In the genomic region with DNA sequence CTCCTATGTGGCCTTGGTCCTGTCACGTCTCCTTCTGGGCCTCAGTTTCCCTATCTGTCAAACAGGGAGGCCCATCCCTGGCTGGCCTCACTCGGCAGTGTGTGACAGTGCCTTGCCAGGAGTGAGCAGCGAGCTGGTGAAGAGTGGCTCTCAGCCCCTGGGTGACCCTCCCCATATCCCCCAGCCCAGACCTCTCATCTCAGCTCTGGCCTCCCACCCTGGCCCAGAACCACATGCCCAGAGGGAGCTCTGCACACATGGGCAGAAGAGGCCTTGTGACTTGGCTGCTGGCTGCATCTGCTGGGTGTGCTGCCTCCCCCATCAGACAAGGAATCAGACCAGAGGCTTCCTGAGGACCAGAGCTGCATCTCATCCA, we compare ENCODE assay signal across 21 cellular contexts. TPM values are rescaled to one million over a fixed set of nuclear protein-coding genes. Genes with fewer than 3 reads are reported as not detected.
DNase-seq lines count a peak whose midpoint lies in the region; ATAC-seq and TF ChIP-seq lines count a peak whose summit lies in the region.
"Had no signal": no experiment of that assay in that cellular context is flagged by ENCODE, and none has a peak within 500 bp of the region (broad histone marks: within the 10 kb centered on the region; RNA-seq: fewer than 3 reads in every experiment).

No MANE protein-coding gene starts in this region.

- in situ Hi-C loops in Panc1 (cut with HindIII; ENCODE audit: low pct_unique_long_range_greater_than_20kb, low sequenced_read_pairs), result no loop called here

- peaks cover 37% of the 10 kb centered on the region for H3K4me1 Mint-ChIP-seq in activated naive CD4-positive, alpha-beta T cell treated with anti-CD3 and anti-CD28 coated beads for 36 hours (ENCODE audit: low read depth)
- H3K4me1 Mint-ChIP-seq in type B pancreatic cell (ENCODE audit: unreplicated experiment), result peaks cover 7% of the 10 kb centered on the region

- H2BK12ac ChIP-seq in mesenchymal stem cell (ENCODE audit: low read length in 2 of 2), result no peak overlapping the region

- no peak for TF ChIP-seq CTCF in Panc1 (IDR thresholded peaks at IDR 0.05)
- TF ChIP-seq CTCF in type B pancreatic cell (conservative IDR thresholded peaks at IDR 0.05), result no peak
- TF ChIP-seq CTCF in colonic mucosa (IDR thresholded peaks at IDR 0.05), result no peak

- peak; percentile 3 for DNase-seq in activated naive CD4-positive, alpha-beta T cell treated with anti-CD3 and anti-CD28 coated beads for 36 hours
- DNase-seq in activated naive CD4-positive, alpha-beta T cell (lab: John Stamatoyannopoulos, UW), result no peak
- DNase-seq in Panc1 (ENCODE audit: low read depth, low spot score) (no peak), mesenchymal stem cell (no peak), type B pancreatic cell (ENCODE audit: extremely low spot score, unreplicated experiment) (peak; percentile 53), colonic mucosa (no peak), NOMO-1 treated with DMSO at 0.1 percent for 48 hours (lab: John Stamatoyannopoulos, UW; ENCODE audit: unreplicated experiment) (no peak)
- DNase-seq: 8988T; CD8-positive, alpha-beta memory T cell; DMS79 treated with DMSO at 0.1 percent for 48 hours; KBM-7; MV-4-11; NCI-H1694 treated with DMSO at 0.1 percent for 48 hours; NCI-H748 treated with DMSO at 0.1 percent for 48 hours; NK-92 treated with Interleukin-12 subunit alpha and Interleukin-12 subunit beta, amount 100 ng/mL, for 24 hours; SHP77 treated with DMSO at 0.1 percent for 48 hours; SK-N-SH had no signal

- CTCF ChIA-PET in activated naive CD4-positive, alpha-beta T cell treated with anti-CD3 and anti-CD28 coated beads for 36 hours (lab: Charles Lee), result no interaction called here
- CTCF ChIA-PET in Panc1 (lab: Charles Lee), result no interaction called here

- no peak overlapping the region for H3K18ac ChIP-seq in mesenchymal stem cell (ENCODE audit: low read depth in 1 of 2, low read length in 2 of 2)

- intact Hi-C loops in activated naive CD4-positive, alpha-beta T cell treated with anti-CD3 and anti-CD28 coated beads for 36 hours (cut with micrococcal nuclease), result no loop called here
- intact Hi-C loops in Panc1 (cut with micrococcal nuclease; ENCODE audit: unreplicated experiment), result no loop called here
- intact Hi-C loops in colonic mucosa (cut with DNase I), result no loop called here

- H3K36me3 ChIP-seq in Panc1 (ENCODE audit: control insufficient read depth, insufficient read depth, low read length) (no peaks in the 10 kb centered on the region), mesenchymal stem cell (ENCODE audit: control insufficient read depth in 1 of 2, insufficient read depth in 2 of 2, low read depth in 1 of 2, low read length in 2 of 2) (no peaks in the 10 kb centered on the region), colonic mucosa (no peaks in the 10 kb centered on the region)
- H3K36me3 ChIP-seq: HAP-1 had no signal

- H3K4me3 ChIP-seq in Panc1 (ENCODE audit: low read depth in 2 of 2, low read length in 2 of 2) (no peak overlapping the region), mesenchymal stem cell (ENCODE audit: insufficient read depth in 1 of 2, low read depth in 1 of 2, low read length in 2 of 2) (no peak overlapping the region), colonic mucosa (no peak overlapping the region)
- H3K4me3 ChIP-seq: HAP-1 had no signal

- no peak overlapping the region for H3K23ac ChIP-seq in mesenchymal stem cell (ENCODE audit: low read length in 2 of 2)

- H2AK5ac ChIP-seq in mesenchymal stem cell (ENCODE audit: low read length, severe bottlenecking), result peak overlapping the region; percentile 96

- no peak overlapping the region for H3K4me3 Mint-ChIP-seq in activated naive CD4-positive, alpha-beta T cell treated with anti-CD3 and anti-CD28 coated beads for 36 hours
- H3K4me3 Mint-ChIP-seq in type B pancreatic cell, result no peak overlapping the region
- H3K4me3 Mint-ChIP-seq: CD8-positive, alpha-beta memory T cell had no signal

- no peak overlapping the region for H3K27ac Mint-ChIP-seq in activated naive CD4-positive, alpha-beta T cell treated with anti-CD3 and anti-CD28 coated beads for 36 hours
- no peak overlapping the region for H3K27ac Mint-ChIP-seq in type B pancreatic cell

- no TSS peak for BruUV-seq in Panc1 (replicated peaks; lab: Mats Ljungman, UMichigan)

- WGBS in mesenchymal stem cell, result 98% methylated on average over 3 of the region's 3 CpGs

- no peak overlapping the region for H3K4me2 ChIP-seq in mesenchymal stem cell (ENCODE audit: low read length, poor library complexity, severe bottlenecking)
- H3K4me2 ChIP-seq: SK-N-SH had no signal

- H3K36me3 Mint-ChIP-seq in activated naive CD4-positive, alpha-beta T cell treated with anti-CD3 and anti-CD28 coated beads for 36 hours (ENCODE audit: low read depth), result peaks cover 2% of the 10 kb centered on the region
- no peaks in the 10 kb centered on the region for H3K36me3 Mint-ChIP-seq in type B pancreatic cell

- no peaks in the 10 kb centered on the region for H3K79me1 ChIP-seq in mesenchymal stem cell (replicated peaks; ENCODE audit: low read length, poor library complexity, severe bottlenecking)

- H3K27ac ChIP-seq in Panc1 (ENCODE audit: low read length), result peak overlapping the region; percentile 89
- H3K27ac ChIP-seq in mesenchymal stem cell (ENCODE audit: low read length, poor library complexity, severe bottlenecking), result no peak overlapping the region
- no peak overlapping the region for H3K27ac ChIP-seq in colonic mucosa

- H4K91ac ChIP-seq in mesenchymal stem cell (ENCODE audit: low read length), result no peak overlapping the region

- POLR2A ChIA-PET in Panc1 (lab: Charles Lee), result interaction anchor here (0.6 to 0.7 kb wide), 2 partner anchors 13 to 602 kb away, joined by 3 read pairs; no protein-coding TSS in a partner anchor

- ATAC-seq in Panc1 (no peak), GM19351 (IDR thresholded peaks at IDR 0.05; ENCODE audit: unreplicated experiment) (no peak)

- peaks cover 32% of the 10 kb centered on the region for H3K4me1 ChIP-seq in Panc1 (ENCODE audit: control insufficient read depth, insufficient read depth, low read length)
- H3K4me1 ChIP-seq in mesenchymal stem cell (ENCODE audit: control insufficient read depth, insufficient read depth, low read depth, low read length), result peaks cover 23% of the 10 kb centered on the region
- no peaks in the 10 kb centered on the region for H3K4me1 ChIP-seq in colonic mucosa
- H3K4me1 ChIP-seq: HAP-1 had no signal

- H3K9ac ChIP-seq in mesenchymal stem cell (ENCODE audit: low read length) (no peak overlapping the region), colonic mucosa (ENCODE audit: low read depth in 2 of 2, low read length in 2 of 2) (no peak overlapping the region)
- H3K9ac ChIP-seq: SK-N-SH had no signal

- H2BK15ac ChIP-seq in mesenchymal stem cell (ENCODE audit: low read depth, poor library complexity, severe bottlenecking), result no peak overlapping the region

- no peaks in the 10 kb centered on the region for H3K27me3 Mint-ChIP-seq in activated naive CD4-positive, alpha-beta T cell treated with anti-CD3 and anti-CD28 coated beads for 36 hours (ENCODE audit: low read depth)
- H3K27me3 Mint-ChIP-seq in type B pancreatic cell, result peaks cover 5% of the 10 kb centered on the region

- H3K27me3 ChIP-seq in Panc1 (ENCODE audit: control insufficient read depth, insufficient read depth, low read length) (no peaks in the 10 kb centered on the region), mesenchymal stem cell (ENCODE audit: control insufficient read depth in 1 of 2, insufficient read depth in 1 of 2, low read length in 2 of 2) (peaks cover 0 to 29% of the 10 kb centered on the region in 2 experiments), colonic mucosa (no peaks in the 10 kb centered on the region)

- H3K9me3 ChIP-seq in Panc1 (ENCODE audit: control insufficient read depth, insufficient read depth, low read depth, low read length) (peaks cover 9% of the 10 kb centered on the region; the same call in 1 of the 2 replicates), mesenchymal stem cell (ENCODE audit: control insufficient read depth, low read length) (peaks cover 9% of the 10 kb centered on the region), colonic mucosa (no peaks in the 10 kb centered on the region)
- H3K9me3 ChIP-seq: HAP-1, SK-N-SH had no signal

- no peak overlapping the region for H2BK5ac ChIP-seq in mesenchymal stem cell (ENCODE audit: low read depth, low read length, poor library complexity, severe bottlenecking)

- H2BK120ac ChIP-seq in mesenchymal stem cell (ENCODE audit: low read depth, low read length), result no peak overlapping the region

- H3K14ac ChIP-seq in mesenchymal stem cell (ENCODE audit: low read length in 2 of 2), result no peak overlapping the region

- no peak overlapping the region for H2AFZ ChIP-seq in mesenchymal stem cell (ENCODE audit: low read depth, low read length)

- no peak overlapping the region for H4K8ac ChIP-seq in mesenchymal stem cell (ENCODE audit: low read length)

- no peak overlapping the region for H3K4ac ChIP-seq in mesenchymal stem cell (ENCODE audit: low read depth in 1 of 2, low read length in 2 of 2)

- H3K9me3 Mint-ChIP-seq in activated naive CD4-positive, alpha-beta T cell treated with anti-CD3 and anti-CD28 coated beads for 36 hours, result peaks cover 12% of the 10 kb centered on the region
- no peaks in the 10 kb centered on the region for H3K9me3 Mint-ChIP-seq in type B pancreatic cell

RNA-seq across cellular contexts. Expression of a gene that starts 19.5 kb away (rescaled TPM):
- total RNA-seq in activated naive CD4-positive, alpha-beta T cell treated with anti-CD3 and anti-CD28 coated beads for 36 hours, result not detected
- 2.3 TPM for total RNA-seq in Panc1 (2021; ENCODE audit: unreplicated experiment)
- polyA plus RNA-seq in Panc1 (2012; ENCODE audit: insufficient read length), result 2.6 TPM
- polyA plus RNA-seq in mesenchymal stem cell (2013, experiment 1 of 2), result 0.03 TPM
- polyA plus RNA-seq in mesenchymal stem cell (2013, experiment 2 of 2), result 0.10 TPM
- total RNA-seq in type B pancreatic cell (ENCODE audit: low replicate concordance), result 21.2 and 35.5 TPM in 2 replicates
- total RNA-seq in colonic mucosa, result under 1 TPM; 0.47 to 0.50 TPM
- total RNA-seq: CD8-positive, alpha-beta memory T cell; NCI-H460; OCI-LY7 had no signal
- polyA plus RNA-seq: CD8-positive, alpha-beta memory T cell had no signal

Comparison
In these comparisons a context has a peak if more than half of its experiments do, and no peak if none do; other contexts are left out.
1. DNase-seq: peak in activated naive CD4-positive, alpha-beta T cell treated with anti-CD3 and anti-CD28 coated beads for 36 hours (single experiment) and type B pancreatic cell (single experiment); none in activated naive CD4-positive, alpha-beta T cell (0 of 4), Panc1 (single experiment), mesenchymal stem cell (single experiment), colonic mucosa (single experiment) and NOMO-1 treated with DMSO at 0.1 percent for 48 hours (single experiment).